26 cellular contexts compared by ENCODE assay signal in genomic region chr17:82977586-82977985, GRCh38.
"Had no signal": no experiment of that assay in that cellular context is flagged by ENCODE, and none has a peak within 500 bp of the region (broad histone marks: within the 10 kb centered on the region; RNA-seq: fewer than 3 reads in every experiment).

No MANE protein-coding gene starts in this region.

- ATAC-seq: activated naive CD8-positive, alpha-beta T cell treated with anti-CD3 and anti-CD28 coated beads, Interleukin-2, amount 50 U/mL, for 24 hours; activated T-cell treated with anti-CD3 and anti-CD28 coated beads, Interleukin-2, amount 50 U/mL, for 72 hours; esophagus mucosa; natural killer cell treated with Interleukin-12 subunit alpha and Interleukin-12 subunit beta and Interleukin-15 and Interleukin-18, amount 100 ng/mL, for 72 hours; right cardiac atrium; stimulated activated effector memory CD8-positive, alpha-beta T cell treated with anti-CD3 and anti-CD28 coated beads, Interleukin-12 subunit alpha, Interleukin-12 subunit beta, amount 100 ng/mL, for 72 hours; T-cell; WTC11 had no signal

- H3K27me3 Mint-ChIP-seq: activated naive CD8-positive, alpha-beta T cell treated with anti-CD3 and anti-CD28 coated beads, Interleukin-2, amount 50 U/mL, for 24 hours; brain; memory B cell; natural killer cell treated with Interleukin-12 subunit alpha and Interleukin-12 subunit beta and Interleukin-15 and Interleukin-18, amount 100 ng/mL, for 72 hours; T-cell had no signal

- H3K27ac ChIP-seq: parathyroid adenoma, suprapubic skin had no signal

- H3K4me3 ChIP-seq: skin epidermis, stomach, suprapubic skin, transverse colon had no signal

- H2AFZ ChIP-seq: parathyroid adenoma had no signal

- H3K4me3 Mint-ChIP-seq: activated CD4-positive, alpha-beta memory T cell treated with anti-CD3 and anti-CD28 coated beads, Interleukin-2, amount 10 ng/mL, durations not matched to agents 7 days and 5 days; activated T-cell treated with anti-CD3 and anti-CD28 coated beads, Interleukin-2, amount 50 U/mL, for 72 hours; brain; memory B cell; natural killer cell treated with Interleukin-12 subunit alpha and Interleukin-12 subunit beta and Interleukin-15 and Interleukin-18, amount 100 ng/mL, for 72 hours; WTC11 had no signal

- H3K9me3 Mint-ChIP-seq: activated CD4-positive, alpha-beta memory T cell treated with anti-CD3 and anti-CD28 coated beads, Interleukin-2, amount 10 ng/mL, durations not matched to agents 7 days and 5 days; activated naive CD8-positive, alpha-beta T cell treated with anti-CD3 and anti-CD28 coated beads, Interleukin-2, amount 50 U/mL, for 24 hours; activated T-cell treated with anti-CD3 and anti-CD28 coated beads, Interleukin-2, amount 50 U/mL, for 72 hours; brain; memory B cell; natural killer cell treated with Interleukin-12 subunit alpha and Interleukin-12 subunit beta and Interleukin-15 and Interleukin-18, amount 100 ng/mL, for 72 hours; stimulated activated effector memory CD8-positive, alpha-beta T cell treated with anti-CD3 and anti-CD28 coated beads, Interleukin-12 subunit alpha, Interleukin-12 subunit beta, amount 100 ng/mL, for 72 hours; T-cell had no signal

- H3K36me3 ChIP-seq: stomach, suprapubic skin, transverse colon had no signal

- H3K9me3 ChIP-seq: stomach, suprapubic skin, transverse colon had no signal

- H3K9ac ChIP-seq: parathyroid adenoma had no signal

- H3K4me1 ChIP-seq: parathyroid adenoma, stomach, suprapubic skin, transverse colon had no signal

- H3K4me1 Mint-ChIP-seq: brain had no signal

- H3K27me3 ChIP-seq: stomach, suprapubic skin, transverse colon had no signal

- H3K79me2 ChIP-seq: parathyroid adenoma had no signal

- H3K36me3 Mint-ChIP-seq: brain; natural killer cell treated with Interleukin-12 subunit alpha and Interleukin-12 subunit beta and Interleukin-15 and Interleukin-18, amount 100 ng/mL, for 72 hours; stimulated activated effector memory CD8-positive, alpha-beta T cell treated with anti-CD3 and anti-CD28 coated beads, Interleukin-12 subunit alpha, Interleukin-12 subunit beta, amount 100 ng/mL, for 72 hours; T-cell had no signal

- H3K27ac Mint-ChIP-seq: activated naive CD8-positive, alpha-beta T cell treated with anti-CD3 and anti-CD28 coated beads, Interleukin-2, amount 50 U/mL, for 24 hours; activated T-cell treated with anti-CD3 and anti-CD28 coated beads, Interleukin-2, amount 50 U/mL, for 72 hours; memory B cell had no signal

- DNase-seq: activated CD4-positive, alpha-beta memory T cell treated with anti-CD3 and anti-CD28 coated beads, Interleukin-2, amount 10 ng/mL, durations not matched to agents 7 days and 5 days; activated effector memory CD4-positive, alpha-beta T cell treated with anti-CD3 and anti-CD28 coated beads, Interleukin-2, amount 50 U/mL, for 16 hours; activated naive CD4-positive, alpha-beta T cell treated with anti-CD3 and anti-CD28 coated beads, Interleukin-2, amount 50 U/mL, for 16 hours; activated naive CD8-positive, alpha-beta T cell treated with anti-CD3 and anti-CD28 coated beads, Interleukin-2, amount 50 U/mL, for 24 hours; activated T-cell treated with anti-CD3 and anti-CD28 coated beads, Interleukin-2, amount 50 U/mL, for 72 hours; caudate nucleus; dermis blood vessel endothelial cell; effector memory CD4-positive, alpha-beta T cell; foreskin melanocyte; glutamatergic neuron; hippocampal formation; nucleus accumbens; right cardiac atrium; stimulated activated CD4-positive, alpha-beta T cell treated with anti-CD3 and anti-CD28 coated beads, Interleukin-2, amount 100 ng/mL, for 24 hours; stomach; T-cell; transverse colon had no signal
